Comparison of ENCODE assay signal across 17 cellular contexts in the genomic region with DNA sequence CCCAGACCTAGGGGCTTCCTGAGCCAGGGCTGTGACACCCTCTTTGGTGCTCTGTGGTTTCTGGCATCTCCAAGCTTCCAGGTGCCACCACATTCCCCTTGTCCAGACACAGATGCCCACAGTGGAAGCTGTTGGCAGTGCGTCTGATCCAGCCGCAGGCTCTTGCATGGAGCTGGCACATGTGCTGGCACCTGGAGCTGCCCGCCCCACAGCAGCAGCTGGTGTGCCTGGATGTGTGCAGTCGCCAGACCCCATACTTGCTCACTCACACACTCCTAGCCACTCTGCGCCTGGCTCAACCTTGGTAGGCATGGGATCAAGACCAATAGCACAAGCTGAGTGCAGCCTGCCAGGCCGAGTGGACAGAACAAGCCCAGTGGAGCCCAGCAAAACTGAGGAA.
DNase-seq lines count a peak whose midpoint lies in the region; ATAC-seq and TF ChIP-seq lines count a peak whose summit lies in the region.
"Had no signal": no experiment of that assay in that cellular context is flagged by ENCODE, and none has a peak within 500 bp of the region (broad histone marks: within the 10 kb centered on the region; RNA-seq: fewer than 3 reads in every experiment).

No MANE protein-coding gene starts in this region.

- H2BK12ac ChIP-seq in H9 (ENCODE audit: insufficient read length, low read depth, low read length) (no peak overlapping the region), neuronal stem cell (ENCODE audit: low read length) (no peak overlapping the region)

- peak overlapping the region; percentile 5 for H3K14ac ChIP-seq in H9 (ENCODE audit: insufficient read depth, low read length)
- H3K14ac ChIP-seq in neuronal stem cell (ENCODE audit: low read length): peak overlapping the region; percentile 33

- H3K4me1 Mint-ChIP-seq in H9: peaks cover 3 to 9% of the 10 kb centered on the region in 2 experiments; a peak in 3 of 4 replicates
- no peaks in the 10 kb centered on the region for H3K4me1 Mint-ChIP-seq in stimulated activated effector memory CD8-positive, alpha-beta T cell treated with anti-CD3 and anti-CD28 coated beads, Interleukin-12 subunit alpha, Interleukin-12 subunit beta, amount 100 ng/mL, for 72 hours
- H3K4me1 Mint-ChIP-seq: B cell had no signal

- ATAC-seq in stimulated activated effector memory CD8-positive, alpha-beta T cell treated with anti-CD3 and anti-CD28 coated beads, Interleukin-12 subunit alpha, Interleukin-12 subunit beta, amount 100 ng/mL, for 72 hours: peak; percentile 27
- ATAC-seq in GM21381 (IDR thresholded peaks at IDR 0.05; ENCODE audit: unreplicated experiment): no peak
- ATAC-seq: CD8-positive, alpha-beta T cell had no signal

- H4K91ac ChIP-seq in H9 (ENCODE audit: insufficient read length, low read depth, low read length) (no peak overlapping the region), neuronal stem cell (ENCODE audit: low read depth, low read length, poor library complexity) (no peak overlapping the region)

- H4K5ac ChIP-seq in H9 (ENCODE audit: insufficient read length, low read depth, low read length): no peak overlapping the region

- no peak overlapping the region for H2AFZ ChIP-seq in H9 (ENCODE audit: low read length)
- no peak overlapping the region for H2AFZ ChIP-seq in neuronal stem cell (ENCODE audit: low read length)

- H2BK5ac ChIP-seq in H9 (ENCODE audit: insufficient read length, low read length) (no peak overlapping the region), neuronal stem cell (ENCODE audit: low read length) (no peak overlapping the region)

- no peak overlapping the region for H2BK20ac ChIP-seq in H9 (ENCODE audit: low read depth, low read length, poor library complexity, severe bottlenecking)

- H3K56ac ChIP-seq in H9 (ENCODE audit: insufficient read length, low read depth, low read length): no peak overlapping the region

- H3K79me2 ChIP-seq in H9 (ENCODE audit: insufficient read depth, low read length): no peaks in the 10 kb centered on the region

- no peak overlapping the region for H3K4me3 Mint-ChIP-seq in H9
- no peak overlapping the region for H3K4me3 Mint-ChIP-seq in stimulated activated effector memory CD8-positive, alpha-beta T cell treated with anti-CD3 and anti-CD28 coated beads, Interleukin-12 subunit alpha, Interleukin-12 subunit beta, amount 100 ng/mL, for 72 hours
- H3K4me3 Mint-ChIP-seq: B cell; CD4-positive, alpha-beta T cell; CD8-positive, alpha-beta T cell had no signal

- TF ChIP-seq CTCF in H9 (conservative IDR thresholded peaks at IDR 0.05): no peak

- no peak overlapping the region for H3K4me2 ChIP-seq in H9 (ENCODE audit: insufficient read depth, insufficient read length, low read length)
- no peak overlapping the region for H3K4me2 ChIP-seq in neuronal stem cell (ENCODE audit: insufficient read depth, low read length, poor library complexity, severe bottlenecking)
- H3K4me2 ChIP-seq: A549; BLaER1 treated with 17β-estradiol and CSF1 and Interleukin-3, amounts not matched to agents 10 nM and 100 nM had no signal

- H3K23ac ChIP-seq in H9 (ENCODE audit: insufficient read length, low read depth, low read length) (no peak overlapping the region), neuronal stem cell (ENCODE audit: low read depth, low read length, poor library complexity) (peak overlapping the region; percentile 26)

- no peak overlapping the region for H3K4me3 ChIP-seq in neuronal stem cell (ENCODE audit: low read length in 2 of 2)
- H3K4me3 ChIP-seq: A549; BLaER1 treated with 17β-estradiol and CSF1 and Interleukin-3, amounts not matched to agents 10 nM and 100 nM had no signal

- no CpG with 5 or more reads among the region's 6 CpGs for WGBS in H9 (ENCODE audit: extremely low coverage, insufficient read length, low lambda C conversion rate)
- no CpG with 5 or more reads among the region's 6 CpGs for WGBS in neuronal stem cell (ENCODE audit: extremely low coverage in 2 of 2, insufficient read length in 2 of 2, insufficient replicate concordance in 1 of 2), 2 donors

- no peaks in the 10 kb centered on the region for H3K9me3 ChIP-seq in H9 (ENCODE audit: control insufficient read depth, low read depth, low read length)
- peaks cover 0 to 3% of the 10 kb centered on the region in 2 donors for H3K9me3 ChIP-seq in neuronal stem cell (replicated peaks in 1 of 2; ENCODE audit: control insufficient read depth in 2 of 2, insufficient read depth in 1 of 2, low read depth in 1 of 2, low read length in 2 of 2)
- H3K9me3 ChIP-seq: A549, Caco-2 had no signal

- H2BK120ac ChIP-seq in H9 (ENCODE audit: low read depth, low read length, poor library complexity, severe bottlenecking) (no peak overlapping the region), neuronal stem cell (ENCODE audit: low read depth, low read length) (no peak overlapping the region)

- H3K27ac ChIP-seq in H9 (ENCODE audit: insufficient read length, low read depth, low read length) (no peak overlapping the region), neuronal stem cell (replicated peaks; ENCODE audit: low read length) (no peak overlapping the region)
- H3K27ac ChIP-seq: 22Rv1; A549; BLaER1 treated with 17β-estradiol and CSF1 and Interleukin-3, amounts not matched to agents 10 nM and 100 nM; C4-2B had no signal

- peaks cover 2% of the 10 kb centered on the region for H3K27me3 Mint-ChIP-seq in H9 (ENCODE audit: low read depth)

- H3K9ac ChIP-seq in H9 (ENCODE audit: extremely low read depth, insufficient read length, low read length) (no peak overlapping the region), neuronal stem cell (ENCODE audit: low read depth, low read length, poor library complexity) (no peak overlapping the region)
- H3K9ac ChIP-seq: BLaER1 treated with 17β-estradiol and CSF1 and Interleukin-3, amounts not matched to agents 10 nM and 100 nM had no signal

- H3K27me3 ChIP-seq in H9 (ENCODE audit: insufficient read depth, low read length): no peaks in the 10 kb centered on the region
- H3K27me3 ChIP-seq in neuronal stem cell (ENCODE audit: control insufficient read depth in 3 of 3, insufficient read depth in 3 of 3, low read depth in 1 of 3, low read length in 3 of 3): peaks cover 0 to 3% (median 0%) of the 10 kb centered on the region in 3 experiments
- H3K27me3 ChIP-seq: BLaER1 treated with 17β-estradiol and CSF1 and Interleukin-3, amounts not matched to agents 10 nM and 100 nM had no signal

- H3K23me2 ChIP-seq in H9 (ENCODE audit: insufficient read length, low read depth, low read length, poor library complexity, severe bottlenecking): no peaks in the 10 kb centered on the region

- H3K79me1 ChIP-seq in H9 (ENCODE audit: insufficient read depth, low read depth, low read length, poor library complexity, severe bottlenecking) (no peaks in the 10 kb centered on the region), neuronal stem cell (ENCODE audit: low read depth, low read length) (no peaks in the 10 kb centered on the region)

- H2BK15ac ChIP-seq in H9 (ENCODE audit: low read depth, low read length) (no peak overlapping the region), neuronal stem cell (ENCODE audit: low read length) (no peak overlapping the region)

- H3T11ph ChIP-seq in H9 (ENCODE audit: low read length): no peak overlapping the region

- peaks cover 0 to 3% (median 0%) of the 10 kb centered on the region in 3 experiments; a peak in 1 of 7 replicates for H3K36me3 Mint-ChIP-seq in H9 (ENCODE audit: insufficient read depth in 1 of 3, low read depth in 3 of 3)
- H3K36me3 Mint-ChIP-seq in stimulated activated effector memory CD8-positive, alpha-beta T cell treated with anti-CD3 and anti-CD28 coated beads, Interleukin-12 subunit alpha, Interleukin-12 subunit beta, amount 100 ng/mL, for 72 hours: no peaks in the 10 kb centered on the region
- H3K36me3 Mint-ChIP-seq: CD8-positive, alpha-beta T cell had no signal

- no peak overlapping the region for H3K18ac ChIP-seq in H9 (ENCODE audit: insufficient read length, low read depth, low read length)
- H3K18ac ChIP-seq in neuronal stem cell (ENCODE audit: low read length): peak overlapping the region; percentile 3

- H4K20me1 ChIP-seq in H9 (ENCODE audit: control insufficient read depth, insufficient read depth, insufficient read length): no peaks in the 10 kb centered on the region
- H4K20me1 ChIP-seq: BLaER1 treated with 17β-estradiol and CSF1 and Interleukin-3, amounts not matched to agents 10 nM and 100 nM had no signal

- no peak overlapping the region for H2AK5ac ChIP-seq in H9 (ENCODE audit: insufficient read length, low read length)
- no peak overlapping the region for H2AK5ac ChIP-seq in neuronal stem cell (ENCODE audit: low read depth, low read length)

- H3K4me1 ChIP-seq in H9 (ENCODE audit: insufficient read depth, low read length) (no peaks in the 10 kb centered on the region), neuronal stem cell (ENCODE audit: control insufficient read depth in 2 of 2, insufficient read depth in 1 of 2, low read depth in 1 of 2, low read length in 2 of 2) (no peaks in the 10 kb centered on the region)
- H3K4me1 ChIP-seq: A549; BLaER1 treated with 17β-estradiol and CSF1 and Interleukin-3, amounts not matched to agents 10 nM and 100 nM; Caco-2 had no signal

- DNase-seq in H9 (no peak), neuronal stem cell (ENCODE audit: low spot score) (no peak), anterior cingulate cortex (lab: John Stamatoyannopoulos, UW) (no peak)
- no peak for DNase-seq in stimulated activated effector memory CD8-positive, alpha-beta T cell treated with anti-CD3 and anti-CD28 coated beads, Interleukin-12 subunit alpha, Interleukin-12 subunit beta, amount 100 ng/mL, for 72 hours (ENCODE audit: low spot score in 2 of 2)
- DNase-seq: AML-193; Caco-2; Calu3; CD4-positive, alpha-beta T cell; CD8-positive, alpha-beta T cell; DMS79 treated with DMSO at 0.1 percent for 48 hours; GF-D8 had no signal

- H3K27ac Mint-ChIP-seq in H9: no peak overlapping the region
- no peak overlapping the region for H3K27ac Mint-ChIP-seq in stimulated activated effector memory CD8-positive, alpha-beta T cell treated with anti-CD3 and anti-CD28 coated beads, Interleukin-12 subunit alpha, Interleukin-12 subunit beta, amount 100 ng/mL, for 72 hours
- H3K27ac Mint-ChIP-seq: B cell; CD4-positive, alpha-beta T cell; CD8-positive, alpha-beta T cell had no signal

- peaks cover 2 to 5% of the 10 kb centered on the region in 2 experiments; a peak in 4 of 5 replicates for H3K9me3 Mint-ChIP-seq in H9
- H3K9me3 Mint-ChIP-seq in stimulated activated effector memory CD8-positive, alpha-beta T cell treated with anti-CD3 and anti-CD28 coated beads, Interleukin-12 subunit alpha, Interleukin-12 subunit beta, amount 100 ng/mL, for 72 hours: no peaks in the 10 kb centered on the region
- H3K9me3 Mint-ChIP-seq: CD4-positive, alpha-beta T cell; CD8-positive, alpha-beta T cell had no signal

- H3K36me3 ChIP-seq in neuronal stem cell (replicated peaks in 1 of 2; ENCODE audit: control insufficient read depth in 2 of 2, insufficient read depth in 2 of 2, low read length in 2 of 2): no peaks in the 10 kb centered on the region
- H3K36me3 ChIP-seq: BLaER1 treated with 17β-estradiol and CSF1 and Interleukin-3, amounts not matched to agents 10 nM and 100 nM had no signal

- H4K8ac ChIP-seq in H9 (replicated peaks; ENCODE audit: insufficient read length, low read depth, low read length) (no peak overlapping the region), neuronal stem cell (ENCODE audit: low read depth, low read length) (no peak overlapping the region)

- no peak overlapping the region for H3K4ac ChIP-seq in H9 (ENCODE audit: low read depth, low read length)
- H3K4ac ChIP-seq in neuronal stem cell (ENCODE audit: low read length): no peak overlapping the region
